ENCODE assay signal across 22 cellular contexts in the genomic region with DNA sequence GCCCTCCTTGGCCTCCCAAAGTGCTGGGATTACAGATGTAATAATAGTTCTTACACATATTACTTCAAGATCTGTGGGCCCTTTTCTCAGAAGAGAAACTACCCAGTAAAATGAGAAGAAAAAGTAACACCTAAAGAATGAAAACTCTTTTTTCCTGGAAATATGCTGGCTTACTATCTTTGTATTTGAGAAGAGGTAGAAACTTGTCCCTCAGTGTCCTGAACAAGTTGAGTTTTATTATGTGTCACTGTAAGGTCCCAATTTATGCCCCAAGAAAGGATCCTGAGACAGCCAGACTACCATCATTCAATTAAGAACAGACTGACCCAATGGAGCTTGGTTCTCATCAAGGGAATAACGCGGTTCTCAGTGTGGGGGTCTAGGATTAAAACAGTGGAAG.
"Had no signal": no experiment of that assay in that cellular context is flagged by ENCODE, and none has a peak within 500 bp of the region (broad histone marks: within the 10 kb centered on the region; RNA-seq: fewer than 3 reads in every experiment).

No MANE protein-coding gene starts in this region.

- H3K27me3 Mint-ChIP-seq: naive thymus-derived CD8-positive, alpha-beta T cell had no signal

- H3K9me3 Mint-ChIP-seq: naive thymus-derived CD8-positive, alpha-beta T cell; stimulated activated effector memory CD8-positive, alpha-beta T cell treated with anti-CD3 and anti-CD28 coated beads, Interleukin-12 subunit alpha, Interleukin-12 subunit beta, amount 100 ng/mL, for 72 hours had no signal

- H3K27ac Mint-ChIP-seq: stimulated activated effector memory CD8-positive, alpha-beta T cell treated with anti-CD3 and anti-CD28 coated beads, Interleukin-12 subunit alpha, Interleukin-12 subunit beta, amount 100 ng/mL, for 72 hours had no signal

- H3K36me3 Mint-ChIP-seq: stimulated activated effector memory CD8-positive, alpha-beta T cell treated with anti-CD3 and anti-CD28 coated beads, Interleukin-12 subunit alpha, Interleukin-12 subunit beta, amount 100 ng/mL, for 72 hours had no signal

- ATAC-seq: left cardiac atrium; left lung; lower lobe of right lung; naive thymus-derived CD8-positive, alpha-beta T cell; pancreas; right cardiac atrium; stimulated activated effector memory CD8-positive, alpha-beta T cell treated with anti-CD3 and anti-CD28 coated beads, Interleukin-12 subunit alpha, Interleukin-12 subunit beta, amount 100 ng/mL, for 72 hours had no signal

- H3K4me3 Mint-ChIP-seq: naive thymus-derived CD8-positive, alpha-beta T cell; stimulated activated effector memory CD8-positive, alpha-beta T cell treated with anti-CD3 and anti-CD28 coated beads, Interleukin-12 subunit alpha, Interleukin-12 subunit beta, amount 100 ng/mL, for 72 hours had no signal

- DNase-seq: hippocampal formation; kidney glomerular epithelial cell; left cardiac atrium; left lung; lower lobe of right lung; mammary epithelial cell; mesenchymal stem cell; naive thymus-derived CD8-positive, alpha-beta T cell; pancreas; retina; right cardiac atrium; sigmoid colon; small intestine; spleen; stimulated activated CD4-positive, alpha-beta T cell treated with anti-CD3 and anti-CD28 coated beads, Interleukin-4, amount 100 ng/mL, for 24 hours; stimulated activated naive CD4-positive, alpha-beta T cell; stomach; testis; thyroid gland; transverse colon; upper lobe of left lung had no signal
